ENCODE assay signal across 7 cellular contexts in genomic region chr10:2501519-2501918, GRCh38.
DNase-seq lines count a peak whose midpoint lies in the region; ATAC-seq and TF ChIP-seq lines count a peak whose summit lies in the region.
"Not testable (repeated sequence)": the region's sequence is repeated elsewhere in the genome, so short reads cannot be mapped to it uniquely, and the experiment has no call there.

No MANE protein-coding gene starts in this region.

- DNase-seq in CD8-positive, alpha-beta T cell; activated naive CD4-positive, alpha-beta T cell treated with anti-CD3 and anti-CD28 coated beads for 36 hours; naive B cell: not testable (repeated sequence)
- peak; percentile 24 for DNase-seq in activated CD8-positive, alpha-beta T cell treated with anti-CD3 and anti-CD28 coated beads, Interleukin-2, amount 10 ng/mL, durations not matched to agents 7 days and 5 days
- peak; percentile 4 for DNase-seq in activated naive CD8-positive, alpha-beta T cell treated with anti-CD3 and anti-CD28 coated beads, Interleukin-2, amount 50 U/mL, for 24 hours
- DNase-seq in stimulated activated naive CD4-positive, alpha-beta T cell (lab: John Stamatoyannopoulos, UW) = peak in 4 of 6 experiments; percentile 11 to 49 (median 25)

- H4K20me1 ChIP-seq in Loucy (ENCODE audit: insufficient read depth, low read length, poor library complexity, severe bottlenecking) = not testable (repeated sequence)

- not testable (repeated sequence) for H3K36me3 Mint-ChIP-seq in CD8-positive, alpha-beta T cell; activated CD8-positive, alpha-beta T cell treated with anti-CD3 and anti-CD28 coated beads, Interleukin-2, amount 10 ng/mL, durations not matched to agents 7 days and 5 days (ENCODE audit: low read depth); activated naive CD4-positive, alpha-beta T cell treated with anti-CD3 and anti-CD28 coated beads for 36 hours (ENCODE audit: low read depth); activated naive CD8-positive, alpha-beta T cell treated with anti-CD3 and anti-CD28 coated beads, Interleukin-2, amount 50 U/mL, for 24 hours (ENCODE audit: low read depth); naive B cell

- TF ChIP-seq CTCF in CD8-positive, alpha-beta T cell (IDR thresholded peaks at IDR 0.05); Loucy (conservative IDR thresholded peaks at IDR 0.05; ENCODE audit: low read length): not testable (repeated sequence)

- H3K4me3 Mint-ChIP-seq in CD8-positive, alpha-beta T cell = peak overlapping the region; percentile 39
- peak overlapping the region; percentile 12 for H3K4me3 Mint-ChIP-seq in activated CD8-positive, alpha-beta T cell treated with anti-CD3 and anti-CD28 coated beads, Interleukin-2, amount 10 ng/mL, durations not matched to agents 7 days and 5 days
- H3K4me3 Mint-ChIP-seq in activated naive CD4-positive, alpha-beta T cell treated with anti-CD3 and anti-CD28 coated beads for 36 hours = peak overlapping the region; percentile 33
- peak overlapping the region; percentile 54 for H3K4me3 Mint-ChIP-seq in activated naive CD8-positive, alpha-beta T cell treated with anti-CD3 and anti-CD28 coated beads, Interleukin-2, amount 50 U/mL, for 24 hours
- H3K4me3 Mint-ChIP-seq in naive B cell = peak overlapping the region in 5 of 8 donors; percentile 32 to 70 (median 48)

- H3K9me3 Mint-ChIP-seq in CD8-positive, alpha-beta T cell; activated CD8-positive, alpha-beta T cell treated with anti-CD3 and anti-CD28 coated beads, Interleukin-2, amount 10 ng/mL, durations not matched to agents 7 days and 5 days (ENCODE audit: insufficient read depth): not testable (repeated sequence)
- H3K9me3 Mint-ChIP-seq in activated naive CD4-positive, alpha-beta T cell treated with anti-CD3 and anti-CD28 coated beads for 36 hours = peaks cover 12% of the 10 kb centered on the region
- peaks cover 17% of the 10 kb centered on the region for H3K9me3 Mint-ChIP-seq in activated naive CD8-positive, alpha-beta T cell treated with anti-CD3 and anti-CD28 coated beads, Interleukin-2, amount 50 U/mL, for 24 hours
- H3K9me3 Mint-ChIP-seq in naive B cell = peaks cover 3 to 21% (median 8%) of the 10 kb centered on the region in 7 donors

- H3K4me1 ChIP-seq in CD8-positive, alpha-beta T cell (ENCODE audit: insufficient read depth, low read length); Loucy (ENCODE audit: insufficient read depth, low read length, poor library complexity, severe bottlenecking): not testable (repeated sequence)

- H3K4me1 Mint-ChIP-seq in CD8-positive, alpha-beta T cell (ENCODE audit: low read depth) = peaks cover 14% of the 10 kb centered on the region
- H3K4me1 Mint-ChIP-seq in activated CD8-positive, alpha-beta T cell treated with anti-CD3 and anti-CD28 coated beads, Interleukin-2, amount 10 ng/mL, durations not matched to agents 7 days and 5 days (ENCODE audit: low read depth); activated naive CD4-positive, alpha-beta T cell treated with anti-CD3 and anti-CD28 coated beads for 36 hours (ENCODE audit: low read depth); activated naive CD8-positive, alpha-beta T cell treated with anti-CD3 and anti-CD28 coated beads, Interleukin-2, amount 50 U/mL, for 24 hours: not testable (repeated sequence)
- H3K4me1 Mint-ChIP-seq in naive B cell = peaks cover 0 to 11% (median 7%) of the 10 kb centered on the region in 3 donors

- ATAC-seq in CD8-positive, alpha-beta T cell; activated CD8-positive, alpha-beta T cell treated with anti-CD3 and anti-CD28 coated beads, Interleukin-2, amount 10 ng/mL, durations not matched to agents 7 days and 5 days; activated naive CD8-positive, alpha-beta T cell treated with anti-CD3 and anti-CD28 coated beads, Interleukin-2, amount 50 U/mL, for 24 hours; naive B cell (ENCODE audit: low read depth in 2 of 2): not testable (repeated sequence)

- not testable (repeated sequence) for H3K36me3 ChIP-seq in CD8-positive, alpha-beta T cell (ENCODE audit: insufficient read depth, low read length); Loucy (ENCODE audit: insufficient read depth, low read length)

- H3K9me3 ChIP-seq in CD8-positive, alpha-beta T cell (ENCODE audit: low read length); Loucy (ENCODE audit: insufficient read depth, low read depth, low read length): not testable (repeated sequence)

- not testable (repeated sequence) for H3K27me3 Mint-ChIP-seq in CD8-positive, alpha-beta T cell (ENCODE audit: low read depth); activated CD8-positive, alpha-beta T cell treated with anti-CD3 and anti-CD28 coated beads, Interleukin-2, amount 10 ng/mL, durations not matched to agents 7 days and 5 days (ENCODE audit: low read depth); activated naive CD4-positive, alpha-beta T cell treated with anti-CD3 and anti-CD28 coated beads for 36 hours (ENCODE audit: low read depth)
- H3K27me3 Mint-ChIP-seq in activated naive CD8-positive, alpha-beta T cell treated with anti-CD3 and anti-CD28 coated beads, Interleukin-2, amount 50 U/mL, for 24 hours = peaks cover 24% of the 10 kb centered on the region
- peaks cover 6 to 26% (median 13%) of the 10 kb centered on the region in 3 donors for H3K27me3 Mint-ChIP-seq in naive B cell

- H3K9ac ChIP-seq in Loucy (ENCODE audit: low read depth, low read length, poor library complexity, severe bottlenecking) = not testable (repeated sequence)

- not testable (repeated sequence) for H3K79me2 ChIP-seq in Loucy (ENCODE audit: insufficient read depth, low read length)

- H3K4me3 ChIP-seq in CD8-positive, alpha-beta T cell (ENCODE audit: low read depth, low read length) = not testable (repeated sequence)
- peak overlapping the region; percentile 28 for H3K4me3 ChIP-seq in Loucy (ENCODE audit: low read length, poor library complexity, severe bottlenecking)

- not testable (repeated sequence) for H3K27ac ChIP-seq in CD8-positive, alpha-beta T cell (ENCODE audit: low read depth, low read length)

- CTCF ChIA-PET in CD8-positive, alpha-beta T cell (lab: Charles Lee); activated CD8-positive, alpha-beta T cell treated with anti-CD3 and anti-CD28 coated beads, Interleukin-2, amount 10 ng/mL, durations not matched to agents 7 days and 5 days (lab: Charles Lee); activated naive CD4-positive, alpha-beta T cell treated with anti-CD3 and anti-CD28 coated beads for 36 hours (lab: Charles Lee): not testable (repeated sequence)

- H3F3A ChIP-seq in Loucy (ENCODE audit: low read depth) = not testable (repeated sequence)

- H3K27me3 ChIP-seq in CD8-positive, alpha-beta T cell (ENCODE audit: insufficient read depth, low read length) = not testable (repeated sequence)
- H3K27me3 ChIP-seq in Loucy (ENCODE audit: insufficient read depth, low read length, poor library complexity, severe bottlenecking) = peaks cover 69% of the 10 kb centered on the region

- peak overlapping the region; percentile 62 for H3K27ac Mint-ChIP-seq in CD8-positive, alpha-beta T cell
- H3K27ac Mint-ChIP-seq in activated CD8-positive, alpha-beta T cell treated with anti-CD3 and anti-CD28 coated beads, Interleukin-2, amount 10 ng/mL, durations not matched to agents 7 days and 5 days = peak overlapping the region; percentile 61
- H3K27ac Mint-ChIP-seq in activated naive CD4-positive, alpha-beta T cell treated with anti-CD3 and anti-CD28 coated beads for 36 hours = not testable (repeated sequence)
- peak overlapping the region; percentile 35 for H3K27ac Mint-ChIP-seq in activated naive CD8-positive, alpha-beta T cell treated with anti-CD3 and anti-CD28 coated beads, Interleukin-2, amount 50 U/mL, for 24 hours
- peak overlapping the region in 1 of 6 donors; percentile 6 for H3K27ac Mint-ChIP-seq in naive B cell

- H3K9me2 ChIP-seq in Loucy (replicated peaks; ENCODE audit: low read depth, low read length) = not testable (repeated sequence)

- intact Hi-C loops in CD8-positive, alpha-beta T cell (cut with DNase I, micrococcal nuclease); activated naive CD4-positive, alpha-beta T cell treated with anti-CD3 and anti-CD28 coated beads for 36 hours (cut with micrococcal nuclease): not testable (repeated sequence)

- POLR2A ChIA-PET in CD8-positive, alpha-beta T cell (lab: Charles Lee); activated CD8-positive, alpha-beta T cell treated with anti-CD3 and anti-CD28 coated beads, Interleukin-2, amount 10 ng/mL, durations not matched to agents 7 days and 5 days (lab: Charles Lee): not testable (repeated sequence)

- H3K4me2 ChIP-seq in Loucy (ENCODE audit: low read depth, low read length, poor library complexity, severe bottlenecking) = peak overlapping the region; percentile 48

- not testable (repeated sequence) for H2AFZ ChIP-seq in Loucy (ENCODE audit: low read length)
